ENCODE assay signal across 14 cellular contexts in the genomic region with DNA sequence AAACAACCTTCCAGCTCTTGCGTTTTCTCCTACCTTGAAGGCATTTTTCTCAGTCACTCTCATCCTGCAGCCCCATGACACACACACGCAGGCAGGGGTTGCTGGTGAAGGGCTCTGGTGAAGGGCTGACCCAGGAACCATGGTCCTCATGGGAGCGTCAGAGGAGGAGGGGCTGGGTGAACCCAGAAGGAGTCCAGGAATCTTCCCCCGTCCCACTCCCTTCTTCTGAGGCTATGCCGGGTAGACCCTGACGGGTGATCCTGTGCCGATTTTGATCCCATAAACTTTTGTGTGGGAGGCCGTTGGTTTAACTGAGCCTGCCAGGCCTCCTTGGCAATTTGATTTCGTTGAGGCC.
DNase-seq lines count a peak whose midpoint lies in the region; ATAC-seq and TF ChIP-seq lines count a peak whose summit lies in the region.
"Had no signal": no experiment of that assay in that cellular context is flagged by ENCODE, and none has a peak within 500 bp of the region (broad histone marks: within the 10 kb centered on the region; RNA-seq: fewer than 3 reads in every experiment).

No MANE protein-coding gene starts in this region.

- no peak overlapping the region for H3K9ac ChIP-seq in mesenchymal stem cell (ENCODE audit: low read length)
- H3K9ac ChIP-seq: BLaER1 treated with 17β-estradiol and CSF1 and Interleukin-3, amounts not matched to agents 10 nM and 100 nM had no signal

- intact Hi-C loops in natural killer cell (cut with micrococcal nuclease): no loop called here
- intact Hi-C loops in sciatic nerve (cut with DNase I): no loop called here

- peaks cover 0 to 45% of the 10 kb centered on the region in 2 experiments for H3K27me3 ChIP-seq in mesenchymal stem cell (ENCODE audit: control insufficient read depth in 1 of 2, insufficient read depth in 1 of 2, low read length in 2 of 2)

- no peak overlapping the region for H3K4ac ChIP-seq in mesenchymal stem cell (ENCODE audit: low read depth in 1 of 2, low read length in 2 of 2)

- peak overlapping the region; percentile 84 for H4K8ac ChIP-seq in mesenchymal stem cell (ENCODE audit: low read length)

- H3K9me3 ChIP-seq in mesenchymal stem cell (ENCODE audit: control insufficient read depth, low read length): no peaks in the 10 kb centered on the region

- H3K36me3 ChIP-seq in mesenchymal stem cell (ENCODE audit: control insufficient read depth in 1 of 2, insufficient read depth in 2 of 2, low read depth in 1 of 2, low read length in 2 of 2): no peaks in the 10 kb centered on the region
- H3K36me3 ChIP-seq: BLaER1 treated with 17β-estradiol and CSF1 and Interleukin-3, amounts not matched to agents 10 nM and 100 nM had no signal

- H3K4me2 ChIP-seq in mesenchymal stem cell (ENCODE audit: low read length, poor library complexity, severe bottlenecking): no peak overlapping the region
- H3K4me2 ChIP-seq: BLaER1 treated with 17β-estradiol and CSF1 and Interleukin-3, amounts not matched to agents 10 nM and 100 nM had no signal

- no peak overlapping the region for H2AFZ ChIP-seq in mesenchymal stem cell (ENCODE audit: low read depth, low read length)

- H2AK5ac ChIP-seq in mesenchymal stem cell (ENCODE audit: low read length, severe bottlenecking): no peak overlapping the region

- H3K23ac ChIP-seq in mesenchymal stem cell (ENCODE audit: low read length in 2 of 2): no peak overlapping the region

- H2BK5ac ChIP-seq in mesenchymal stem cell (ENCODE audit: low read depth, low read length, poor library complexity, severe bottlenecking): no peak overlapping the region

- H3K14ac ChIP-seq in mesenchymal stem cell (ENCODE audit: low read length in 2 of 2): no peak overlapping the region

- H2BK15ac ChIP-seq in mesenchymal stem cell (ENCODE audit: low read depth, poor library complexity, severe bottlenecking): no peak overlapping the region

- TF ChIP-seq CTCF in natural killer cell (IDR thresholded peaks at IDR 0.05): no peak

- no peak overlapping the region for H3K4me3 Mint-ChIP-seq in natural killer cell treated with Interleukin-12 subunit alpha and Interleukin-12 subunit beta and Interleukin-15 and Interleukin-18, amount 100 ng/mL, for 72 hours
- H3K4me3 Mint-ChIP-seq in natural killer cell: no peak overlapping the region
- H3K4me3 Mint-ChIP-seq: CD4-positive, CD25-positive, alpha-beta regulatory T cell had no signal

- ATAC-seq in natural killer cell treated with Interleukin-12 subunit alpha and Interleukin-12 subunit beta and Interleukin-15 and Interleukin-18, amount 100 ng/mL, for 72 hours: no peak
- ATAC-seq in natural killer cell (no peak), sciatic nerve (no peak), HG03097 (IDR thresholded peaks at IDR 0.05; ENCODE audit: low FRiP score, unreplicated experiment) (no peak), HG02970 (IDR thresholded peaks at IDR 0.05; ENCODE audit: low FRiP score, unreplicated experiment) (no peak)
- ATAC-seq: HCT116, HepG2 had no signal

- peaks cover 0 to 2% of the 10 kb centered on the region in 2 donors for H3K4me1 Mint-ChIP-seq in natural killer cell treated with Interleukin-12 subunit alpha and Interleukin-12 subunit beta and Interleukin-15 and Interleukin-18, amount 100 ng/mL, for 72 hours (ENCODE audit: low read depth in 2 of 2)
- no peaks in the 10 kb centered on the region for H3K4me1 Mint-ChIP-seq in natural killer cell
- H3K4me1 Mint-ChIP-seq: CD4-positive, CD25-positive, alpha-beta regulatory T cell had no signal

- peaks cover 8 to 15% of the 10 kb centered on the region in 2 donors for H3K27me3 Mint-ChIP-seq in natural killer cell treated with Interleukin-12 subunit alpha and Interleukin-12 subunit beta and Interleukin-15 and Interleukin-18, amount 100 ng/mL, for 72 hours
- peaks cover 11 to 12% of the 10 kb centered on the region in 2 donors for H3K27me3 Mint-ChIP-seq in natural killer cell (ENCODE audit: low read depth in 2 of 2)

- H3K79me1 ChIP-seq in mesenchymal stem cell (replicated peaks; ENCODE audit: low read length, poor library complexity, severe bottlenecking): no peaks in the 10 kb centered on the region

- H3K27ac ChIP-seq in mesenchymal stem cell (ENCODE audit: low read length, poor library complexity, severe bottlenecking): no peak overlapping the region
- H3K27ac ChIP-seq: BLaER1 treated with 17β-estradiol and CSF1 and Interleukin-3, amounts not matched to agents 10 nM and 100 nM had no signal

- H2BK120ac ChIP-seq in mesenchymal stem cell (ENCODE audit: low read depth, low read length): no peak overlapping the region

- no peak overlapping the region for H3K27ac Mint-ChIP-seq in natural killer cell treated with Interleukin-12 subunit alpha and Interleukin-12 subunit beta and Interleukin-15 and Interleukin-18, amount 100 ng/mL, for 72 hours
- no peak overlapping the region for H3K27ac Mint-ChIP-seq in natural killer cell
- H3K27ac Mint-ChIP-seq: CD4-positive, CD25-positive, alpha-beta regulatory T cell had no signal

- H3K36me3 Mint-ChIP-seq in natural killer cell treated with Interleukin-12 subunit alpha and Interleukin-12 subunit beta and Interleukin-15 and Interleukin-18, amount 100 ng/mL, for 72 hours: no peaks in the 10 kb centered on the region
- no peaks in the 10 kb centered on the region for H3K36me3 Mint-ChIP-seq in natural killer cell
- H3K36me3 Mint-ChIP-seq: CD4-positive, CD25-positive, alpha-beta regulatory T cell had no signal

- no peak overlapping the region for H4K91ac ChIP-seq in mesenchymal stem cell (ENCODE audit: low read length)

- no peaks in the 10 kb centered on the region for H3K9me3 Mint-ChIP-seq in natural killer cell treated with Interleukin-12 subunit alpha and Interleukin-12 subunit beta and Interleukin-15 and Interleukin-18, amount 100 ng/mL, for 72 hours
- peaks cover 0 to 3% of the 10 kb centered on the region in 2 donors for H3K9me3 Mint-ChIP-seq in natural killer cell

- no peak overlapping the region for H3K4me3 ChIP-seq in mesenchymal stem cell (ENCODE audit: insufficient read depth in 1 of 2, low read depth in 1 of 2, low read length in 2 of 2)
- H3K4me3 ChIP-seq: BLaER1 treated with 17β-estradiol and CSF1 and Interleukin-3, amounts not matched to agents 10 nM and 100 nM had no signal

- DNase-seq in natural killer cell treated with Interleukin-12 subunit alpha and Interleukin-12 subunit beta and Interleukin-15 and Interleukin-18, amount 100 ng/mL, for 72 hours (ENCODE audit: low spot score): peak; percentile 29
- DNase-seq in natural killer cell (no peak), mesenchymal stem cell (no peak), sciatic nerve (ENCODE audit: low spot score) (peak; percentile 26), NCI-H2107 treated with DMSO at 0.1 percent for 48 hours (lab: John Stamatoyannopoulos, UW; ENCODE audit: unreplicated experiment) (no peak)
- DNase-seq: ACHN; CD4-positive, CD25-positive, alpha-beta regulatory T cell; DMS53; GF-D8 had no signal

- no peaks in the 10 kb centered on the region for H3K4me1 ChIP-seq in mesenchymal stem cell (ENCODE audit: control insufficient read depth, insufficient read depth, low read depth, low read length)
- H3K4me1 ChIP-seq: BLaER1 treated with 17β-estradiol and CSF1 and Interleukin-3, amounts not matched to agents 10 nM and 100 nM had no signal

- no peak overlapping the region for H2BK12ac ChIP-seq in mesenchymal stem cell (ENCODE audit: low read length in 2 of 2)

- 91% methylated on average over 8 of the region's 9 CpGs for whole genome bisulfite sequencing in mesenchymal stem cell

- peak overlapping the region in 1 of 2 experiments; percentile 3 for H3K18ac ChIP-seq in mesenchymal stem cell (ENCODE audit: low read depth in 1 of 2, low read length in 2 of 2)

Comparison
In these comparisons a context has a peak if more than half of its experiments do, and no peak if none do; other contexts are left out.
1. DNase-seq: peak in natural killer cell treated with Interleukin-12 subunit alpha and Interleukin-12 subunit beta and Interleukin-15 and Interleukin-18, amount 100 ng/mL, for 72 hours (single experiment) and sciatic nerve (single experiment); none in natural killer cell (single experiment), mesenchymal stem cell (single experiment) and NCI-H2107 treated with DMSO at 0.1 percent for 48 hours (single experiment).